ENCODE assay signal across 2 cellular contexts in the genomic region with DNA sequence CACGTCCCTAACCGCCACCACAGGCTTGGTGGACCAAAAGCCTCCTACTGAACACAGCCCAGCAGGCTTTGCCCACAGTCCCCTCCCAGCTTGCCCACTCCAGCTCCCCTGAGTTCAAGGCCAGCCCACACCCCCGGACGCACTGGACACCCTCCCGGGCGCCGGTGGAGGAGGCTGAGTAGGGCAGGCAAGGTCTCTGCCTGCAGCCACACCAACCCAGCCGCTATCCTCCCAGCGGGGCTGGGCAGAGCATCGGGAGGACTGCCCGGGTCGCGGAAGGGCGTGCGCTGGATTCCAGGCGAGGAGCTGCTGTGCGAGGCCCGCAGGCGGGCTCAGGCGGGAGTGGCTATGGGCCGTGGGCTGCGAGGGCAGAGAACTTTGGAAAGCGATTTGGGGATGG.
TF ChIP-seq lines count a peak whose summit lies in the region.

No MANE protein-coding gene starts in this region.

TF ChIP-seq in SK-N-SH, 30 proteins besides CTCF, POLR2A, EP300 and RAD21 (continued from another document):
- TF ChIP-seq, protein P1, sequence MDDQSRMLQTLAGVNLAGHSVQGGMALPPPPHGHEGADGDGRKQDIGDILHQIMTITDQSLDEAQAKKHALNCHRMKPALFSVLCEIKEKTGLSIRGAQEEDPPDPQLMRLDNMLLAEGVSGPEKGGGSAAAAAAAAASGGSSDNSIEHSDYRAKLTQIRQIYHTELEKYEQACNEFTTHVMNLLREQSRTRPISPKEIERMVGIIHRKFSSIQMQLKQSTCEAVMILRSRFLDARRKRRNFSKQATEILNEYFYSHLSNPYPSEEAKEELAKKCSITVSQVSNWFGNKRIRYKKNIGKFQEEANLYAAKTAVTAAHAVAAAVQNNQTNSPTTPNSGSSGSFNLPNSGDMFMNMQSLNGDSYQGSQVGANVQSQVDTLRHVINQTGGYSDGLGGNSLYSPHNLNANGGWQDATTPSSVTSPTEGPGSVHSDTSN (IDR thresholded peaks at IDR 0.05) = no peak
- no peak for TF ChIP-seq FOXJ3 (CRISPR knock-in tag; IDR thresholded peaks at IDR 0.05)
- no peak for TF ChIP-seq EZH2phosphoT487 (IDR thresholded peaks at IDR 0.05; ENCODE audit: borderline replicate concordance, low read depth)
- no peak for TF ChIP-seq RCOR1 (IDR thresholded peaks at IDR 0.05; ENCODE audit: low read length)
- no peak for TF ChIP-seq POLR2AphosphoS5 (IDR thresholded peaks at IDR 0.05; ENCODE audit: low read depth, low read length)
- TF ChIP-seq, protein P2, sequence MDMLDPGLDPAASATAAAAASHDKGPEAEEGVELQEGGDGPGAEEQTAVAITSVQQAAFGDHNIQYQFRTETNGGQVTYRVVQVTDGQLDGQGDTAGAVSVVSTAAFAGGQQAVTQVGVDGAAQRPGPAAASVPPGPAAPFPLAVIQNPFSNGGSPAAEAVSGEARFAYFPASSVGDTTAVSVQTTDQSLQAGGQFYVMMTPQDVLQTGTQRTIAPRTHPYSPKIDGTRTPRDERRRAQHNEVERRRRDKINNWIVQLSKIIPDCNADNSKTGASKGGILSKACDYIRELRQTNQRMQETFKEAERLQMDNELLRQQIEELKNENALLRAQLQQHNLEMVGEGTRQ (IDR thresholded peaks at IDR 0.05; ENCODE audit: borderline replicate concordance, low read depth, low read length) = no peak
- no peak for TF ChIP-seq TEAD4 (IDR thresholded peaks at IDR 0.05; ENCODE audit: borderline replicate concordance, insufficient read depth)
- TF ChIP-seq, protein P3, sequence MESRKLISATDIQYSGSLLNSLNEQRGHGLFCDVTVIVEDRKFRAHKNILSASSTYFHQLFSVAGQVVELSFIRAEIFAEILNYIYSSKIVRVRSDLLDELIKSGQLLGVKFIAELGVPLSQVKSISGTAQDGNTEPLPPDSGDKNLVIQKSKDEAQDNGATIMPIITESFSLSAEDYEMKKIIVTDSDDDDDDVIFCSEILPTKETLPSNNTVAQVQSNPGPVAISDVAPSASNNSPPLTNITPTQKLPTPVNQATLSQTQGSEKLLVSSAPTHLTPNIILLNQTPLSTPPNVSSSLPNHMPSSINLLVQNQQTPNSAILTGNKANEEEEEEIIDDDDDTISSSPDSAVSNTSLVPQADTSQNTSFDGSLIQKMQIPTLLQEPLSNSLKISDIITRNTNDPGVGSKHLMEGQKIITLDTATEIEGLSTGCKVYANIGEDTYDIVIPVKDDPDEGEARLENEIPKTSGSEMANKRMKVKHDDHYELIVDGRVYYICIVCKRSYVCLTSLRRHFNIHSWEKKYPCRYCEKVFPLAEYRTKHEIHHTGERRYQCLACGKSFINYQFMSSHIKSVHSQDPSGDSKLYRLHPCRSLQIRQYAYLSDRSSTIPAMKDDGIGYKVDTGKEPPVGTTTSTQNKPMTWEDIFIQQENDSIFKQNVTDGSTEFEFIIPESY (IDR thresholded peaks at IDR 0.05; ENCODE audit: borderline replicate concordance, low read depth) = no peak
- no peak for TF ChIP-seq SIN3A (IDR thresholded peaks at IDR 0.05; ENCODE audit: borderline replicate concordance, low read depth, low read length)
- TF ChIP-seq TCF12 (IDR thresholded peaks at IDR 0.05) = no peak
- no peak for TF ChIP-seq SMC3 (IDR thresholded peaks at IDR 0.05; ENCODE audit: low read depth, low read length)
- no peak for TF ChIP-seq NRF1 (IDR thresholded peaks at IDR 0.05; ENCODE audit: low read depth, low read length)
- TF ChIP-seq, protein P4, sequence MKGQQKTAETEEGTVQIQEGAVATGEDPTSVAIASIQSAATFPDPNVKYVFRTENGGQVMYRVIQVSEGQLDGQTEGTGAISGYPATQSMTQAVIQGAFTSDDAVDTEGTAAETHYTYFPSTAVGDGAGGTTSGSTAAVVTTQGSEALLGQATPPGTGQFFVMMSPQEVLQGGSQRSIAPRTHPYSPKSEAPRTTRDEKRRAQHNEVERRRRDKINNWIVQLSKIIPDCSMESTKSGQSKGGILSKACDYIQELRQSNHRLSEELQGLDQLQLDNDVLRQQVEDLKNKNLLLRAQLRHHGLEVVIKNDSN (IDR thresholded peaks at IDR 0.05; ENCODE audit: borderline replicate concordance, low read depth) = no peak
- TF ChIP-seq, protein P5, sequence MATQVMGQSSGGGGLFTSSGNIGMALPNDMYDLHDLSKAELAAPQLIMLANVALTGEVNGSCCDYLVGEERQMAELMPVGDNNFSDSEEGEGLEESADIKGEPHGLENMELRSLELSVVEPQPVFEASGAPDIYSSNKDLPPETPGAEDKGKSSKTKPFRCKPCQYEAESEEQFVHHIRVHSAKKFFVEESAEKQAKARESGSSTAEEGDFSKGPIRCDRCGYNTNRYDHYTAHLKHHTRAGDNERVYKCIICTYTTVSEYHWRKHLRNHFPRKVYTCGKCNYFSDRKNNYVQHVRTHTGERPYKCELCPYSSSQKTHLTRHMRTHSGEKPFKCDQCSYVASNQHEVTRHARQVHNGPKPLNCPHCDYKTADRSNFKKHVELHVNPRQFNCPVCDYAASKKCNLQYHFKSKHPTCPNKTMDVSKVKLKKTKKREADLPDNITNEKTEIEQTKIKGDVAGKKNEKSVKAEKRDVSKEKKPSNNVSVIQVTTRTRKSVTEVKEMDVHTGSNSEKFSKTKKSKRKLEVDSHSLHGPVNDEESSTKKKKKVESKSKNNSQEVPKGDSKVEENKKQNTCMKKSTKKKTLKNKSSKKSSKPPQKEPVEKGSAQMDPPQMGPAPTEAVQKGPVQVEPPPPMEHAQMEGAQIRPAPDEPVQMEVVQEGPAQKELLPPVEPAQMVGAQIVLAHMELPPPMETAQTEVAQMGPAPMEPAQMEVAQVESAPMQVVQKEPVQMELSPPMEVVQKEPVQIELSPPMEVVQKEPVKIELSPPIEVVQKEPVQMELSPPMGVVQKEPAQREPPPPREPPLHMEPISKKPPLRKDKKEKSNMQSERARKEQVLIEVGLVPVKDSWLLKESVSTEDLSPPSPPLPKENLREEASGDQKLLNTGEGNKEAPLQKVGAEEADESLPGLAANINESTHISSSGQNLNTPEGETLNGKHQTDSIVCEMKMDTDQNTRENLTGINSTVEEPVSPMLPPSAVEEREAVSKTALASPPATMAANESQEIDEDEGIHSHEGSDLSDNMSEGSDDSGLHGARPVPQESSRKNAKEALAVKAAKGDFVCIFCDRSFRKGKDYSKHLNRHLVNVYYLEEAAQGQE (IDR thresholded peaks at IDR 0.05; ENCODE audit: low read depth, low read length) = no peak
- no peak for TF ChIP-seq RFX5 (IDR thresholded peaks at IDR 0.05; ENCODE audit: low read length)

TF ChIP-seq in SK-N-SH treated with all-trans-retinoic acid at 6 μM for 48 hours, 23 proteins besides CTCF, POLR2A, EP300 and RAD21 (continued from another document):
- TF ChIP-seq, protein P6, sequence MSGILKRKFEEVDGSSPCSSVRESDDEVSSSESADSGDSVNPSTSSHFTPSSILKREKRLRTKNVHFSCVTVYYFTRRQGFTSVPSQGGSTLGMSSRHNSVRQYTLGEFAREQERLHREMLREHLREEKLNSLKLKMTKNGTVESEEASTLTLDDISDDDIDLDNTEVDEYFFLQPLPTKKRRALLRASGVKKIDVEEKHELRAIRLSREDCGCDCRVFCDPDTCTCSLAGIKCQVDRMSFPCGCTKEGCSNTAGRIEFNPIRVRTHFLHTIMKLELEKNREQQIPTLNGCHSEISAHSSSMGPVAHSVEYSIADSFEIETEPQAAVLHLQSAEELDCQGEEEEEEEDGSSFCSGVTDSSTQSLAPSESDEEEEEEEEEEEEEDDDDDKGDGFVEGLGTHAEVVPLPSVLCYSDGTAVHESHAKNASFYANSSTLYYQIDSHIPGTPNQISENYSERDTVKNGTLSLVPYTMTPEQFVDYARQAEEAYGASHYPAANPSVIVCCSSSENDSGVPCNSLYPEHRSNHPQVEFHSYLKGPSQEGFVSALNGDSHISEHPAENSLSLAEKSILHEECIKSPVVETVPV (CRISPR knock-in tag; IDR thresholded peaks at IDR 0.05) = no peak
- TF ChIP-seq ISL1 (CRISPR knock-in tag; IDR thresholded peaks at IDR 0.05) (no peak), BACH2 (CRISPR knock-in tag; IDR thresholded peaks at IDR 0.05; ENCODE audit: borderline replicate concordance) (no peak), ZFP30 (CRISPR knock-in tag; IDR thresholded peaks at IDR 0.05) (no peak), PPARA (CRISPR knock-in tag; IDR thresholded peaks at IDR 0.05; ENCODE audit: borderline replicate concordance) (no peak), ZNF70 (CRISPR knock-in tag; IDR thresholded peaks at IDR 0.05) (no peak)
- TF ChIP-seq, protein P7, sequence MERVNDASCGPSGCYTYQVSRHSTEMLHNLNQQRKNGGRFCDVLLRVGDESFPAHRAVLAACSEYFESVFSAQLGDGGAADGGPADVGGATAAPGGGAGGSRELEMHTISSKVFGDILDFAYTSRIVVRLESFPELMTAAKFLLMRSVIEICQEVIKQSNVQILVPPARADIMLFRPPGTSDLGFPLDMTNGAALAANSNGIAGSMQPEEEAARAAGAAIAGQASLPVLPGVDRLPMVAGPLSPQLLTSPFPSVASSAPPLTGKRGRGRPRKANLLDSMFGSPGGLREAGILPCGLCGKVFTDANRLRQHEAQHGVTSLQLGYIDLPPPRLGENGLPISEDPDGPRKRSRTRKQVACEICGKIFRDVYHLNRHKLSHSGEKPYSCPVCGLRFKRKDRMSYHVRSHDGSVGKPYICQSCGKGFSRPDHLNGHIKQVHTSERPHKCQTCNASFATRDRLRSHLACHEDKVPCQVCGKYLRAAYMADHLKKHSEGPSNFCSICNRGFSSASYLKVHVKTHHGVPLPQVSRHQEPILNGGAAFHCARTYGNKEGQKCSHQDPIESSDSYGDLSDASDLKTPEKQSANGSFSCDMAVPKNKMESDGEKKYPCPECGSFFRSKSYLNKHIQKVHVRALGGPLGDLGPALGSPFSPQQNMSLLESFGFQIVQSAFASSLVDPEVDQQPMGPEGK (CRISPR knock-in tag; IDR thresholded peaks at IDR 0.05; ENCODE audit: borderline replicate concordance) = no peak
